Comparison of ENCODE assay signal across 18 cellular contexts in genomic region chr4:38317238-38317637, GRCh38.
"Had no signal": no experiment of that assay in that cellular context is flagged by ENCODE, and none has a peak within 500 bp of the region (broad histone marks: within the 10 kb centered on the region; RNA-seq: fewer than 3 reads in every experiment).

No MANE protein-coding gene starts in this region.

- ATAC-seq: heart left ventricle; naive thymus-derived CD8-positive, alpha-beta T cell; stimulated activated naive B cell treated with anti-CD40 and anti-IgM and Interleukin-4, amounts not matched to agents 10 μg/mL and 1 μg/mL and 100 μg/mL, for 72 hours; stimulated activated naive CD8-positive, alpha-beta T cell treated with anti-CD3 and anti-CD28 coated beads, Interleukin-15, amount 100 ng/mL, for 72 hours had no signal

- H3K27ac ChIP-seq: ovary, right atrium auricular region, thoracic aorta had no signal

- H3K27me3 Mint-ChIP-seq: dendritic cell treated with granulocyte-macrophage colony-stimulating factor and Interleukin-4, amounts not matched to agents 40 ng/mL and 50 ng/mL, for 4 days; naive thymus-derived CD8-positive, alpha-beta T cell; stimulated activated naive B cell treated with anti-CD40 and anti-IgM and Interleukin-4, amounts not matched to agents 10 μg/mL and 1 μg/mL and 100 μg/mL, for 72 hours; stimulated activated naive CD8-positive, alpha-beta T cell treated with anti-CD3 and anti-CD28 coated beads, Interleukin-15, amount 100 ng/mL, for 72 hours had no signal

- H3K4me3 Mint-ChIP-seq: dendritic cell treated with granulocyte-macrophage colony-stimulating factor and Interleukin-4, amounts not matched to agents 40 ng/mL and 50 ng/mL, for 4 days; neural crest cell; stimulated activated naive B cell treated with anti-CD40 and anti-IgM and Interleukin-4, amounts not matched to agents 10 μg/mL and 1 μg/mL and 100 μg/mL, for 72 hours; stimulated activated naive CD8-positive, alpha-beta T cell treated with anti-CD3 and anti-CD28 coated beads, Interleukin-15, amount 100 ng/mL, for 72 hours had no signal

- H3K9me3 ChIP-seq: ovary, right atrium auricular region, sigmoid colon, thoracic aorta had no signal

- DNase-seq: heart left ventricle; hippocampal formation; kidney glomerular epithelial cell; mesendoderm; naive thymus-derived CD8-positive, alpha-beta T cell; nucleus accumbens; ovary; sigmoid colon; stimulated activated CD4-positive, alpha-beta T cell treated with anti-CD3 and anti-CD28 coated beads, Interleukin-2, amount 100 ng/mL, for 24 hours; stimulated activated CD4-positive, alpha-beta T cell treated with anti-CD3 and anti-CD28 coated beads, Interleukin-4, amount 100 ng/mL, for 4 hours; stimulated activated naive B cell treated with anti-CD40 and anti-IgM and Interleukin-4, amounts not matched to agents 10 μg/mL and 1 μg/mL and 100 μg/mL, for 72 hours; stimulated activated naive CD8-positive, alpha-beta T cell treated with anti-CD3 and anti-CD28 coated beads, Interleukin-15, amount 100 ng/mL, for 72 hours; trophoblast cell had no signal

- H3K36me3 ChIP-seq: heart left ventricle, ovary, right atrium auricular region, sigmoid colon, thoracic aorta had no signal

- H3K9me3 Mint-ChIP-seq: naive thymus-derived CD8-positive, alpha-beta T cell had no signal

- H3K27ac Mint-ChIP-seq: stimulated activated naive B cell treated with anti-CD40 and anti-IgM and Interleukin-4, amounts not matched to agents 10 μg/mL and 1 μg/mL and 100 μg/mL, for 72 hours had no signal

- H3K4me3 ChIP-seq: heart left ventricle, ovary, right atrium auricular region, sigmoid colon, skin epidermis, thoracic aorta had no signal

- H3K27me3 ChIP-seq: heart left ventricle, ovary, right atrium auricular region, sigmoid colon had no signal

- H3K36me3 Mint-ChIP-seq: naive thymus-derived CD8-positive, alpha-beta T cell; stimulated activated naive B cell treated with anti-CD40 and anti-IgM and Interleukin-4, amounts not matched to agents 10 μg/mL and 1 μg/mL and 100 μg/mL, for 72 hours had no signal
